In genomic region chr14:64387232-64387737, GRCh38 we compare ENCODE assay signal across 8 cellular contexts. TPM values are rescaled to one million over a fixed set of nuclear protein-coding genes. Genes with fewer than 3 reads are reported as not detected.
DNase-seq lines count a peak whose midpoint lies in the region; TF ChIP-seq lines count a peak whose summit lies in the region.

No MANE protein-coding gene starts in this region.

- H3K36me3 ChIP-seq in ES-I3 (ENCODE audit: insufficient read depth, low read length) (0 out of 2 replicates have a peak, but pooled peaks cover 4% of the 10 kb centered on the region), HAP-1 (replicated peaks) (peaks cover 15% of the 10 kb centered on the region), brain microvascular endothelial cell (replicated peaks) (peaks cover 5% of the 10 kb centered on the region), stomach smooth muscle (ENCODE audit: control insufficient read depth in 2 of 2, insufficient read depth in 2 of 2, low read length in 2 of 2) (peaks cover 0 to 3% of the 10 kb centered on the region in 2 donors)

- TF ChIP-seq CTCF in brain microvascular endothelial cell (IDR thresholded peaks at IDR 0.05; ENCODE audit: low read depth, low read length, missing control alignments) (no peak), GM13976 (IDR thresholded peaks at IDR 0.05; ENCODE audit: borderline replicate concordance, control extremely low read depth, extremely low read depth, insufficient read depth, missing control alignments) (no peak)

- H3K4me1 ChIP-seq in ES-I3 (ENCODE audit: insufficient read depth, low read length), result peaks cover 10% of the 10 kb centered on the region
- peaks cover 10% of the 10 kb centered on the region; the same call in 1 of the 2 replicates for H3K4me1 ChIP-seq in HAP-1
- H3K4me1 ChIP-seq in stomach smooth muscle (ENCODE audit: control insufficient read depth, insufficient read depth, low read length), result peaks cover 15% of the 10 kb centered on the region

- H3K27me3 ChIP-seq in HAP-1 (ENCODE audit: low read depth), result no peaks in the 10 kb centered on the region
- no peaks in the 10 kb centered on the region for H3K27me3 ChIP-seq in brain microvascular endothelial cell (replicated peaks)
- H3K27me3 ChIP-seq in stomach smooth muscle (ENCODE audit: control insufficient read depth in 1 of 2, insufficient read depth in 2 of 2, low read length in 2 of 2), result no peaks in the 10 kb centered on the region

- H3K27ac ChIP-seq in brain microvascular endothelial cell, result peak overlapping the region; percentile 89
- peak overlapping the region; percentile 75 for H3K27ac ChIP-seq in stomach smooth muscle (ENCODE audit: low read length)

- DNase-seq in HAP-1 (ENCODE audit: low spot score in 2 of 2), result peak; percentile 10 to 53
- DNase-seq in NCI-H510A treated with DMSO at 0.1 percent for 48 hours (lab: John Stamatoyannopoulos, UW), result peak; percentile 53
- peak; percentile 1 for DNase-seq in brain microvascular endothelial cell
- DNase-seq in kidney tubule cell (ENCODE audit: low spot score), result peak; percentile 39
- no peak for DNase-seq in GM13976 (ENCODE audit: low spot score)
- DNase-seq in mesenteric fat pad (ENCODE audit: low spot score), result no peak

- H3K9ac ChIP-seq in ES-I3 (ENCODE audit: low read depth, low read length), result peak overlapping the region; percentile 84
- H3K9ac ChIP-seq in stomach smooth muscle (ENCODE audit: low read length in 2 of 2), result peak overlapping the region; percentile 59 to 87

- H3K4me3 ChIP-seq in HAP-1 (peak overlapping the region; percentile 43), brain microvascular endothelial cell (ENCODE audit: low read depth, low read length) (peak overlapping the region; percentile 74), stomach smooth muscle (ENCODE audit: low read length in 2 of 2) (peak overlapping the region; percentile 89 to 96)

- H3K9me3 ChIP-seq in ES-I3 (ENCODE audit: control insufficient read depth, insufficient read depth, low read length) (no peaks in the 10 kb centered on the region), HAP-1 (no peaks in the 10 kb centered on the region), stomach smooth muscle (ENCODE audit: control insufficient read depth in 2 of 2, low read length in 2 of 2) (no peaks in the 10 kb centered on the region)

- in situ Hi-C loops in HAP-1 (cut with MboI; ENCODE audit: low sequenced_read_pairs) (no loop called here), brain microvascular endothelial cell (cut with HindIII; ENCODE audit: low pct_ligation_motif_present, low sequenced_read_pairs) (no loop called here), GM13976 (cut with MboI; ENCODE audit: low sequenced_read_pairs, unreplicated experiment) (no loop called here)

RNA-seq across cellular contexts. Expression of gene MTHFD1, which starts 0.9 kb away (rescaled TPM):
- total RNA-seq in mesenteric fat pad, result 161 TPM

Comparison
In these comparisons a context has a peak if more than half of its experiments do, and no peak if none do; other contexts are left out.
1. DNase-seq: peak in HAP-1 (2 of 2), NCI-H510A treated with DMSO at 0.1 percent for 48 hours (single experiment), brain microvascular endothelial cell (single experiment) and kidney tubule cell (single experiment); none in GM13976 (single experiment) and mesenteric fat pad (single experiment).
2. Peak in every context shown above with its lines, with median percentiles within 50 percentile points of each other: H3K4me3 ChIP-seq.